ENCODE assay signal across 1 cellular context in the genomic region with DNA sequence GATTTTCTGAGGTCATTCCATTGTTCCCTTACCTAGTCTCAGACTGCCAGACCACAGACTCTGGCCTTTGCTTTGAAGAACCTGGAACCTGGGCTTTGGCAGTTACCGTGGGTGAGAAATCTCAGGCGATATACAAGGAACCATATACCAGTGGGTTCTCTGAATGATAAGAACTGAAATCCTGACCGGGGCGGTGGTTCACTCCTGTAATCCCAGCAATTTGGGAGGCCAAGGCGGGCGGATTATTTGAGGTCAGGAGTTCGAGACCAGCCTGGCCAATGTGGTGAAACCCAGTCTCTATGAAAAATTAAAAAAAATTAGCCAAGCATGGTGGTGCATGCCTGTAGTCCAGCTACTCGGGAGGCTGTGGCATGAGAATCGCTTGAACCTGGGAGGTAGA.
TF ChIP-seq lines count a peak whose summit lies in the region.

No MANE protein-coding gene starts in this region.

TF ChIP-seq in HepG2, 621 proteins besides CTCF, POLR2A, EP300 and RAD21:
- TF ChIP-seq PHF21A (CRISPR knock-in tag; IDR thresholded peaks at IDR 0.05) (0 out of 2 replicates have a peak, but pooled peaks have one; percentile 17), SRSF1 (optimal IDR thresholded peaks at IDR 0.05; ENCODE audit: low read depth, low read length) (no peak)
- TF ChIP-seq, protein P1, sequence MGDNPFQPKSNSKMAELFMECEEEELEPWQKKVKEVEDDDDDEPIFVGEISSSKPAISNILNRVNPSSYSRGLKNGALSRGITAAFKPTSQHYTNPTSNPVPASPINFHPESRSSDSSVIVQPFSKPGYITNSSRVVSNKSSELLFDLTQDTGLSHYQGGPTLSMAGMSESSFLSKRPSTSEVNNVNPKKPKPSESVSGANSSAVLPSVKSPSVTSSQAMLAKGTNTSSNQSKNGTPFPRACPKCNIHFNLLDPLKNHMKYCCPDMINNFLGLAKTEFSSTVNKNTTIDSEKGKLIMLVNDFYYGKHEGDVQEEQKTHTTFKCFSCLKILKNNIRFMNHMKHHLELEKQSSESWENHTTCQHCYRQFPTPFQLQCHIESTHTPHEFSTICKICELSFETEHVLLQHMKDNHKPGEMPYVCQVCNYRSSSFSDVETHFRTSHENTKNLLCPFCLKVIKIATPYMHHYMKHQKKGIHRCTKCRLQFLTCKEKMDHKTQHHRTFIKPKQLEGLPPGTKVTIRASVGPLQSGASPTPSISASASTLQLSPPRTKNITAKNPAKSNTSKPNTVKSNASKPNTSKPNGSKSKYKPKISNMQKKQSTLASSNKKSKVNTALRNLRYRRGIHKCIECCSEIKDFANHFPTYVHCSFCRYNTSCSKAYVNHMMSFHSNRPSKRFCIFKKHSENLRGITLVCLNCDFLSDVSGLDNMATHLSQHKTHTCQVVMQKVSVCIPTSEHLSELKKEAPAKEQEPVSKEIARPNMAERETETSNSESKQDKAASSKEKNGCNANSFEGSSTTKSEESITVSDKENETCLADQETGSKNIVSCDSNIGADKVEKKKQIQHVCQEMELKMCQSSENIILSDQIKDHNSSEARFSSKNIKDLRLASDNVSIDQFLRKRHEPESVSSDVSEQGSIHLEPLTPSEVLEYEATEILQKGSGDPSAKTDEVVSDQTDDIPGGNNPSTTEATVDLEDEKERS (CRISPR knock-in tag; IDR thresholded peaks at IDR 0.05), result 0 out of 2 replicates have a peak, but pooled peaks have one; percentile 18
